ENCODE assay signal across 1 cellular context in the genomic region with DNA sequence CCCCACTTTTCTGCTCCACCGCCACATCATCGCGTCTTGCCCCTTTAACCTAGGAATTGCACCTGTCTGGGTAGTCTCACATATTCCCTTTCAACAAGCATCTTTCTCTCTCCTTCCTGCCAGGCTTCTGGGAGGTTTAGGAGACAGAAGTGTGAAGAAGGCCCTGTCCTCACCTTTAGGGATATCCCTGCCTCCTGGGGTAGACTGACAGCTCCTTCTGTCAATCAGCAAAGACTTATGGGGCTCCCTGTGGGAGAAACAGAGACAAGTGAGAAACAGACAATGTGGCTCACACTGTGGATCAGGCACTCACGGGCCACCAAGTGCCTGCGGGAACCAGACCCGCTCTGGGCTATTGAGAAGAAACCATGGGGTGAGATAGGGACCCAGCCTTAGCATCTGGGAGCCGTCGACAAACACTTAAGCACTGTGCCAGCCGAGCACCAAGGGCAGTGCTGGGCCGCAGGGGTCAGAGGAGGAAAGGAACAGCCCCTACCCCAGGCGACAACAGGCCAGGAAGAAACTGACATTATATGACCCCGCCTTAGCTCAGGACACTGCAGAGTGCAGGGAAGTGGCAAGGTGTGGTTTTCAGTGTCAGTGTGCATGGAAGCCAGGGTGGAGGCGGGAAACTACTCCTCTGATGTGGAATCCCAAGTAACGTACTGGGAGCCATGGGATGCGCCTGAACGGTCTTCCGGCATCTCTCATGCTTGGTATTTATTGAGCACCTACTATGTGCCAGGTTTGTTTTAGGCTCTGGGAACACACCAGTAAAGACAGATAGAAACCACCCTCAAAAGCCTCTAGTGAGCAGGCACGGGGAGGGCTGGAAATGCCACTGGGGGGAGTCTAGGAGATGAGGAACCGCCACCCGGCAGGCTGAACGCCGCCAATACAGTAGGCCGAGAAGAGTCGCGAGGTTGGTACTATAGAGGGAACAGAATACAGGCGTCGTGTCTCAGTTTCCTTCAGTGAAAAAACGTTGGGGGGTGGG.
TF ChIP-seq lines count a peak whose summit lies in the region.

No MANE protein-coding gene starts in this region.

TF ChIP-seq in H1, 55 proteins besides CTCF, POLR2A, EP300 and RAD21:
- no peak for TF ChIP-seq CEBPB (IDR thresholded peaks at IDR 0.05; ENCODE audit: low read depth, low read length)
- TF ChIP-seq, protein P1, sequence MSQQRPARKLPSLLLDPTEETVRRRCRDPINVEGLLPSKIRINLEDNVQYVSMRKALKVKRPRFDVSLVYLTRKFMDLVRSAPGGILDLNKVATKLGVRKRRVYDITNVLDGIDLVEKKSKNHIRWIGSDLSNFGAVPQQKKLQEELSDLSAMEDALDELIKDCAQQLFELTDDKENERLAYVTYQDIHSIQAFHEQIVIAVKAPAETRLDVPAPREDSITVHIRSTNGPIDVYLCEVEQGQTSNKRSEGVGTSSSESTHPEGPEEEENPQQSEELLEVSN (IDR thresholded peaks at IDR 0.05), result peak; percentile 32
